ENCODE assay signal across 1 cellular context in genomic region chr9:87276851-87277251, GRCh38.
TF ChIP-seq lines count a peak whose summit lies in the region.

No MANE protein-coding gene starts in this region.

TF ChIP-seq in SK-N-SH, 30 proteins besides CTCF, POLR2A, EP300 and RAD21 (continued from another document):
- TF ChIP-seq REST (IDR thresholded peaks at IDR 0.05; ENCODE audit: low read depth, low read length) (no peak), MEF2A (IDR thresholded peaks at IDR 0.05; ENCODE audit: borderline replicate concordance, low read depth) (no peak), YY1 (IDR thresholded peaks at IDR 0.05; ENCODE audit: low read depth) (no peak), USF1 (IDR thresholded peaks at IDR 0.05; ENCODE audit: borderline replicate concordance, low read depth) (no peak), RXRA (IDR thresholded peaks at IDR 0.05; ENCODE audit: borderline replicate concordance, low read depth) (no peak)
